ENCODE assay signal across 8 cellular contexts in the genomic region with DNA sequence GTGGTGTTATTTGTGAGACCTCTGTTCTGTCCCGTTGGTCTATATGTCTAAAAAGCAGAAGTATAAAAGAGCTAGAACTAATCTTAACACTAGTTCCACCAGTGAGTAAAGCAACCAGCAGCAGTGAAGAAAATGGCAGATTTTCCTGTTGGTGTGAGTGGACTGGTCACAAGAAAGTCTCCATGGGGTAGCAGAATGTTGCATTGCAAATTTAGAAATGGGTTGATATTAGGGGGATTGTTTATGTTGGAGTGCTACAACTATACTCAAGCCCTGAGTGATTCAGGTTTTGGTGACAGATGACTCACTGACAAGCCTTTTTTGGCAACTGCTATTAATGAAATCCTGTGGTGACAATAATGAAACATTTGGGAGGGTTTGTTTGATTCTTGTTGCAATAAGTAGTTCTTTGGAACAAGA. TPM values are rescaled to one million over a fixed set of nuclear protein-coding genes. Genes with fewer than 3 reads are reported as not detected.
DNase-seq lines count a peak whose midpoint lies in the region; ATAC-seq, FAIRE-seq and TF ChIP-seq lines count a peak whose summit lies in the region.

No MANE protein-coding gene starts in this region.

- H3K4me3 ChIP-seq in kidney (ENCODE audit: low read length in 2 of 2) = no peak overlapping the region

- H3K27ac Mint-ChIP-seq in MCF 10A (ENCODE audit: low read depth, unreplicated experiment) = peak overlapping the region; percentile 75
- H3K27ac Mint-ChIP-seq in glutamatergic neuron (ENCODE audit: unreplicated experiment) = no peak overlapping the region

- ATAC-seq in GM21723 (IDR thresholded peaks at IDR 0.05; ENCODE audit: unreplicated experiment) = peak; percentile 72

- H3K36me3 Mint-ChIP-seq in MCF 10A (ENCODE audit: insufficient read depth, unreplicated experiment) (peaks cover 15% of the 10 kb centered on the region), glutamatergic neuron (ENCODE audit: unreplicated experiment) (no peaks in the 10 kb centered on the region)

- no peak for FAIRE-seq in kidney (lab: Jason Lieb, UNC)

- H3K4me1 ChIP-seq in kidney (ENCODE audit: control insufficient read depth in 1 of 2, insufficient read depth in 1 of 2, low read depth in 1 of 2, low read length in 2 of 2) = peaks cover 0 to 4% of the 10 kb centered on the region in 2 donors

- H3K9me3 ChIP-seq in kidney (ENCODE audit: control insufficient read depth in 1 of 2, low read length in 2 of 2) = no peaks in the 10 kb centered on the region

- POLR2A ChIA-PET in MCF 10A (lab: Yijun Ruan, JAX) = interaction anchor here (0.8 kb wide), 1 partner anchor 30 kb away, joined by 3 read pairs; no protein-coding TSS in a partner anchor

- H3K27me3 Mint-ChIP-seq in MCF 10A (ENCODE audit: insufficient read depth, unreplicated experiment) (no peaks in the 10 kb centered on the region), glutamatergic neuron (ENCODE audit: unreplicated experiment) (no peaks in the 10 kb centered on the region)

- CTCF ChIA-PET in MCF 10A (lab: Yijun Ruan, JAX) = interaction anchor here (0.7 kb wide), 1 partner anchor 11 kb away, joined by 3 read pairs; the partner anchor contains the start of gene LSM5

- intact Hi-C loops in MCF 10A (cut with micrococcal nuclease) = no loop called here
- intact Hi-C loops in kidney (cut with DNase I) = loop anchor here (10.0 kb wide), 1 partner anchor 84 kb away; no protein-coding TSS in a partner anchor

- H3K27ac ChIP-seq in kidney (ENCODE audit: low read depth in 2 of 2, low read length in 2 of 2) = no peak overlapping the region

- TF ChIP-seq CTCF in MCF 10A (IDR thresholded peaks at IDR 0.05; ENCODE audit: unreplicated experiment) = no peak
- no peak for TF ChIP-seq CTCF in kidney (IDR thresholded peaks at IDR 0.05; ENCODE audit: borderline replicate concordance, extremely low read depth, insufficient read depth)
- TF ChIP-seq CTCF in glutamatergic neuron (IDR thresholded peaks at IDR 0.05; ENCODE audit: partially characterized antibody, unreplicated experiment) = no peak

- peak; percentile 59 for DNase-seq in EL
- DNase-seq in M059J (ENCODE audit: low read depth) = peak; percentile 89
- no peak for DNase-seq in MCF 10A (ENCODE audit: unreplicated experiment)
- peak; percentile 25 for DNase-seq in pons (ENCODE audit: low spot score)
- no peak for DNase-seq in kidney
- DNase-seq in glutamatergic neuron = no peak
- DNase-seq in 8988T = no peak

- H3K4me1 Mint-ChIP-seq in MCF 10A (ENCODE audit: insufficient read depth, unreplicated experiment) = peaks cover 31% of the 10 kb centered on the region
- peaks cover 6% of the 10 kb centered on the region for H3K4me1 Mint-ChIP-seq in glutamatergic neuron (ENCODE audit: low read depth, unreplicated experiment)

- no TSS peak for BruUV-seq in MCF 10A (replicated peaks; lab: Mats Ljungman, UMichigan)

- H3K9me3 Mint-ChIP-seq in MCF 10A (ENCODE audit: unreplicated experiment) = no peaks in the 10 kb centered on the region
- H3K9me3 Mint-ChIP-seq in glutamatergic neuron (ENCODE audit: unreplicated experiment) = peaks cover 2% of the 10 kb centered on the region

- H3K36me3 ChIP-seq in kidney (ENCODE audit: control insufficient read depth in 1 of 2, insufficient read depth in 2 of 2, low read length in 2 of 2) = no peaks in the 10 kb centered on the region

- no peak overlapping the region for H3K9ac ChIP-seq in kidney (ENCODE audit: low read length in 2 of 2)

- H3K4me3 Mint-ChIP-seq in MCF 10A (ENCODE audit: unreplicated experiment) (peak overlapping the region; percentile 7), glutamatergic neuron (ENCODE audit: unreplicated experiment) (no peak overlapping the region)

RNA-seq across cellular contexts. Expression of gene AVL9, which starts 5.6 kb away (rescaled TPM):
- 37.6 and 50.6 TPM in 2 replicates for total RNA-seq in M059J (2014; rRNA removed; shearing (Covaris generic))
- total RNA-seq in MCF 10A (2022) = 38.6 and 39.2 TPM in 2 replicates
- total RNA-seq in kidney = 39.9 TPM
- 7.9 TPM for polyA plus RNA-seq in kidney (ENCODE audit: insufficient read depth, low read depth, low replicate concordance)
- 46.8 TPM for total RNA-seq in glutamatergic neuron (ENCODE audit: unreplicated experiment)

RNA-seq across cellular contexts. Expression of gene LSM5, which starts 10.8 kb away (rescaled TPM):
- total RNA-seq in M059J (2014; rRNA removed; shearing (Covaris generic)) = 41.1 and 65.5 TPM in 2 replicates
- 87.3 and 105 TPM in 2 replicates for total RNA-seq in MCF 10A (2022)
- total RNA-seq in kidney = 35.6 TPM
- polyA plus RNA-seq in kidney (ENCODE audit: insufficient read depth, low read depth, low replicate concordance) = 69.4 TPM
- 46.6 TPM for total RNA-seq in glutamatergic neuron (ENCODE audit: unreplicated experiment)

Comparison
In these comparisons a context has a peak if more than half of its experiments do, and no peak if none do; other contexts are left out.
1. DNase-seq: peak in EL (single experiment), M059J (single experiment) and pons (single experiment); none in MCF 10A (single experiment), kidney (single experiment), glutamatergic neuron (single experiment) and 8988T (single experiment).